Comparison of ENCODE assay signal across 28 cellular contexts in the genomic region with DNA sequence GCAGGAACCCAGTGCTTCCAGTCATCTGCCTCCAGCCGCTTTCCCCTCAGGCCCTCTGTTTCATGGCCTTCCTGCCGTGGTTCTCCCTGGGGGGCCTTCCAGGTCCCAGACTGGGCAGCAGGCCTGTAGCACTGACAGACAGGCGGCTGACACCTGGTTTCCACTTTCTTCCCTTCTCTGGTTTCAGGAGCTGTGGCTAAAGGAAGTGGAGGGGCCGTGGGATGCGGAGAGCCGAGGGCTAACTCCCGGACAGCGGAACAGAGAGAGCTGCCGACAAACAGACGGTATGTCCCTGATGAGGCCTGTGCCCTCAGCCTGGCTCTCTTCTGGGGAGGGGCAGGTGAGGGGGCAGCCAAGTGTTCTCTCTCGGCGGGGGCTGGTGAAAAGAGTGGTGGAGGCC. TPM values are rescaled to one million over a fixed set of nuclear protein-coding genes. Genes with fewer than 3 reads are reported as not detected.
A peak's percentile ranks its signal among the peaks of the same experiment; 100 is the strongest.
DNase-seq lines count a peak whose midpoint lies in the region; ATAC-seq, FAIRE-seq and TF ChIP-seq lines count a peak whose summit lies in the region.
"Had no signal": no experiment of that assay in that cellular context is flagged by ENCODE, and none has a peak within 500 bp of the region (broad histone marks: within the 10 kb centered on the region; RNA-seq: fewer than 3 reads in every experiment).

No MANE protein-coding gene starts in this region.

- H4K91ac ChIP-seq in neuronal stem cell (ENCODE audit: low read depth, low read length, poor library complexity): no peak overlapping the region

- no peak overlapping the region for H2AFZ ChIP-seq in HepG2 (ENCODE audit: low read length)
- no peak overlapping the region for H2AFZ ChIP-seq in neuronal stem cell (ENCODE audit: low read length)

- CTCF ChIA-PET in HepG2 (lab: Yijun Ruan, JAX; ENCODE audit: low intra/inter-chr PET ratio, low total read pairs): interaction anchor here (3.5 kb wide), 1 partner anchor 43 kb away, joined by 53 read pairs; a partner anchor contains a TSS

- H3K27me3 Mint-ChIP-seq in type B pancreatic cell: no peaks in the 10 kb centered on the region
- H3K27me3 Mint-ChIP-seq: B cell had no signal

- ATAC-seq in HepG2 (no peak), right lobe of liver (no peak)
- ATAC-seq: A549, Right ventricle myocardium inferior had no signal

- POLR2A ChIA-PET in HepG2 (lab: Yijun Ruan, JAX): no interaction called here

- no peak for TF ChIP-seq EP300 in HepG2 (IDR thresholded peaks at IDR 0.05; ENCODE audit: low read depth in 2 of 2, low read length in 2 of 2)
- no peak for TF ChIP-seq EP300 in HepG2 (CRISPR knock-in tag; IDR thresholded peaks at IDR 0.05; ENCODE audit: borderline replicate concordance)

- in situ Hi-C loops in HepG2 (cut with HindIII; ENCODE audit: extremely low pct_ligation_motif_present, low pct_unique_long_range_greater_than_20kb): loop anchor here (5.0 kb wide), 1 partner anchor 235 kb away; no protein-coding TSS in a partner anchor

- no peak overlapping the region for H3K4ac ChIP-seq in neuronal stem cell (ENCODE audit: low read length)

- H3K4me2 ChIP-seq in HepG2 (ENCODE audit: low read depth, low read length) (no peak overlapping the region), neuronal stem cell (ENCODE audit: insufficient read depth, low read length, poor library complexity, severe bottlenecking) (no peak overlapping the region)
- H3K4me2 ChIP-seq: A549 had no signal

- H3K36me3 ChIP-seq in HepG2 (replicated peaks in 1 of 2; ENCODE audit: control insufficient read depth in 1 of 2, insufficient read depth in 2 of 2, low read length in 2 of 2) (peaks cover 34 to 49% of the 10 kb centered on the region in 2 experiments), right lobe of liver (peaks cover 0 to 33% (median 9%) of the 10 kb centered on the region in 4 donors), breast epithelium (peaks cover 4% of the 10 kb centered on the region), neuronal stem cell (replicated peaks in 1 of 2; ENCODE audit: control insufficient read depth in 2 of 2, insufficient read depth in 2 of 2, low read length in 2 of 2) (peaks cover 35 to 62% of the 10 kb centered on the region in 2 donors)

- H3K4me3 Mint-ChIP-seq in type B pancreatic cell: no peak overlapping the region
- H3K4me3 Mint-ChIP-seq: B cell, CD14-positive monocyte had no signal

- H2AK5ac ChIP-seq in neuronal stem cell (ENCODE audit: low read depth, low read length): no peak overlapping the region

- H4K20me1 ChIP-seq in HepG2 (ENCODE audit: insufficient read depth, low read length): no peaks in the 10 kb centered on the region

- H3K79me2 ChIP-seq in HepG2 (ENCODE audit: insufficient read depth, low read length): peaks cover 21% of the 10 kb centered on the region

- WGBS in HepG2 (ENCODE audit: low lambda C conversion rate): 97% methylated on average over 12 of the region's 12 CpGs
- WGBS in right lobe of liver (ENCODE audit: insufficient coverage, low coverage, low lambda C conversion rate, missing lambda C conversion rate): 93% methylated on average over 7 of the region's 12 CpGs
- WGBS in neuronal stem cell (ENCODE audit: extremely low coverage in 2 of 2, insufficient read length in 2 of 2, insufficient replicate concordance in 1 of 2), 2 donors: no CpG with 5 or more reads among the region's 12 CpGs

- H4K8ac ChIP-seq in neuronal stem cell (ENCODE audit: low read depth, low read length): no peak overlapping the region

- no peak overlapping the region for H3K23ac ChIP-seq in neuronal stem cell (ENCODE audit: low read depth, low read length, poor library complexity)

- FAIRE-seq in HepG2 (lab: Jason Lieb, UNC): no peak
- FAIRE-seq: A549, D721Med, GM19239, RCC 7860 had no signal

- H3K9me3 ChIP-seq in HepG2 (ENCODE audit: low read length) (no peaks in the 10 kb centered on the region), right lobe of liver (no peaks in the 10 kb centered on the region), breast epithelium (no peaks in the 10 kb centered on the region), neuronal stem cell (replicated peaks in 1 of 2; ENCODE audit: control insufficient read depth in 2 of 2, insufficient read depth in 1 of 2, low read depth in 1 of 2, low read length in 2 of 2) (no peaks in the 10 kb centered on the region)
- H3K9me3 ChIP-seq: A549, SJSA1 had no signal

- H3K27me3 ChIP-seq in HepG2 (ENCODE audit: control insufficient read depth in 1 of 2, insufficient read depth in 2 of 2, low read length in 2 of 2) (no peaks in the 10 kb centered on the region), right lobe of liver (no peaks in the 10 kb centered on the region), breast epithelium (no peaks in the 10 kb centered on the region), neuronal stem cell (ENCODE audit: control insufficient read depth in 3 of 3, insufficient read depth in 3 of 3, low read depth in 1 of 3, low read length in 3 of 3) (no peaks in the 10 kb centered on the region)
- H3K27me3 ChIP-seq: SJSA1 had no signal

- TF ChIP-seq CTCF in HepG2 (CRISPR knock-in tag; IDR thresholded peaks at IDR 0.05) (no peak), right lobe of liver (IDR thresholded peaks at IDR 0.05) (no peak), breast epithelium (IDR thresholded peaks at IDR 0.05) (no peak), type B pancreatic cell (conservative IDR thresholded peaks at IDR 0.05) (no peak)

- peaks cover 18% of the 10 kb centered on the region for H3K4me1 Mint-ChIP-seq in type B pancreatic cell (ENCODE audit: unreplicated experiment)

- no peak for TF ChIP-seq RAD21 in HepG2 (CRISPR knock-in tag; IDR thresholded peaks at IDR 0.05)

- TF ChIP-seq POLR2A in HepG2 (IDR thresholded peaks at IDR 0.05; ENCODE audit: insufficient read depth in 1 of 2, low read depth in 2 of 2, low read length in 2 of 2): no peak
- TF ChIP-seq POLR2A in right lobe of liver (IDR thresholded peaks at IDR 0.05): no peak
- TF ChIP-seq POLR2A in breast epithelium (IDR thresholded peaks at IDR 0.05): no peak

- intact Hi-C loops in HepG2 (cut with micrococcal nuclease; ENCODE audit: unreplicated experiment): loop anchor here (5.0 to 10.0 kb wide), 2 partner anchors 63 to 130 kb away; a partner anchor contains a TSS
- intact Hi-C loops in right lobe of liver (cut with DNase I): no loop called here
- intact Hi-C loops in breast epithelium (cut with DNase I; ENCODE audit: low total_unique reads): no loop called here

- H3K4me3 ChIP-seq in HepG2 (replicated peaks in 1 of 3; ENCODE audit: insufficient read depth in 1 of 3, low read depth in 2 of 3, low read length in 3 of 3) (no peak overlapping the region), right lobe of liver (no peak overlapping the region), breast epithelium (no peak overlapping the region), neuronal stem cell (ENCODE audit: low read length in 2 of 2) (no peak overlapping the region)
- H3K4me3 ChIP-seq: A549, SJSA1 had no signal

- no peak overlapping the region for H2BK120ac ChIP-seq in neuronal stem cell (ENCODE audit: low read depth, low read length)

- no peaks in the 10 kb centered on the region for H3K9me3 Mint-ChIP-seq in type B pancreatic cell
- H3K9me3 Mint-ChIP-seq: CD14-positive monocyte had no signal

- peak overlapping the region; percentile 56 for H3K27ac Mint-ChIP-seq in type B pancreatic cell
- H3K27ac Mint-ChIP-seq: B cell had no signal

- no peak overlapping the region for H2BK15ac ChIP-seq in neuronal stem cell (ENCODE audit: low read length)

- H3K9ac ChIP-seq in HepG2 (ENCODE audit: insufficient read depth, low read depth, low read length) (no peak overlapping the region), neuronal stem cell (ENCODE audit: low read depth, low read length, poor library complexity) (peak overlapping the region; percentile 30)

- DNase-seq in HepG2 (ENCODE audit: low spot score): no peak
- no peak for DNase-seq in right lobe of liver
- no peak for DNase-seq in breast epithelium (ENCODE audit: low spot score in 2 of 2)
- no peak for DNase-seq in neuronal stem cell (ENCODE audit: low spot score)
- DNase-seq in type B pancreatic cell (ENCODE audit: extremely low spot score, unreplicated experiment): no peak
- no peak for DNase-seq in hippocampal formation (lab: John Stamatoyannopoulos, UW)
- DNase-seq in stimulated activated naive CD4-positive, alpha-beta T cell (lab: John Stamatoyannopoulos, UW): no peak
- no peak for DNase-seq in NCI-H345 treated with DMSO at 0.1 percent for 48 hours (lab: John Stamatoyannopoulos, UW; ENCODE audit: unreplicated experiment)
- DNase-seq: DMS53, EL, GF-D8, KG1, MV-4-11, NCI-H1105 treated with DMSO at 0.1 percent for 48 hours, NCI-H2029 treated with DMSO at 0.1 percent for 48 hours, NCI-H2171, NCI-H446, NCI-H526 had no signal

- H3K4me1 ChIP-seq in HepG2 (ENCODE audit: insufficient read depth, low read length) (peaks cover 22% of the 10 kb centered on the region), right lobe of liver (peaks cover 0 to 23% (median 11%) of the 10 kb centered on the region in 4 donors), breast epithelium (peaks cover 0 to 5% of the 10 kb centered on the region in 2 donors), neuronal stem cell (ENCODE audit: control insufficient read depth in 2 of 2, insufficient read depth in 1 of 2, low read depth in 1 of 2, low read length in 2 of 2) (peaks cover 7 to 15% of the 10 kb centered on the region in 2 donors)

- no peak overlapping the region for H3K18ac ChIP-seq in neuronal stem cell (ENCODE audit: low read length)

- H2BK5ac ChIP-seq in neuronal stem cell (ENCODE audit: low read length): no peak overlapping the region

- no peaks in the 10 kb centered on the region for H3K36me3 Mint-ChIP-seq in type B pancreatic cell

- H3K14ac ChIP-seq in neuronal stem cell (ENCODE audit: low read length): no peak overlapping the region

- no TSS peak for BruUV-seq in HepG2 (replicated peaks; lab: Mats Ljungman, UMichigan)

- no peak overlapping the region for H3K27ac ChIP-seq in HepG2 (ENCODE audit: extremely low read length, insufficient read depth, low read length)
- no peak overlapping the region for H3K27ac ChIP-seq in right lobe of liver
- peak overlapping the region; percentile 58 to 68 for H3K27ac ChIP-seq in breast epithelium
- H3K27ac ChIP-seq in neuronal stem cell (replicated peaks; ENCODE audit: low read length): no peak overlapping the region
- H3K27ac ChIP-seq: A549, HL-60, SJSA1 had no signal

- H2BK12ac ChIP-seq in neuronal stem cell (ENCODE audit: low read length): no peak overlapping the region

- H3K79me1 ChIP-seq in neuronal stem cell (ENCODE audit: low read depth, low read length): peaks cover 10% of the 10 kb centered on the region

RNA-seq across cellular contexts. Expression of a gene that starts 12.5 kb away (rescaled TPM):
- 0.11 and 0.17 TPM in 2 replicates for total RNA-seq in HepG2 (2016; rRNA removed; fragmentation: Illumina TruSeq; extraction: Trizol)
- 0.20 TPM in 1 of 2 replicates, not detected in the other for total RNA-seq in HepG2 (2016; cell fraction: cytosol; rRNA removed; fragmentation: Illumina TruSeq; extraction: Trizol; ENCODE audit: low read depth)
- total RNA-seq in HepG2 (2016; cell fraction: insoluble cytoplasmic fraction; rRNA removed; fragmentation: Illumina TruSeq; extraction: Trizol): 0.16 and 0.22 TPM in 2 replicates
- 0.25 and 0.45 TPM in 2 replicates for total RNA-seq in HepG2 (2016; cell fraction: membrane; rRNA removed; fragmentation: Illumina TruSeq; extraction: Trizol)
- 0.28 TPM in 1 of 2 replicates, not detected in the other for total RNA-seq in HepG2 (2016; cell fraction: nucleus; rRNA removed; fragmentation: Illumina TruSeq; extraction: Trizol)
- polyA plus RNA-seq in HepG2 (2011; rRNA removed): 0.08 and 0.12 TPM in 2 replicates
- polyA plus RNA-seq in HepG2 (2011; cell fraction: cytosol; rRNA removed): 0.05 and 0.11 TPM in 2 replicates
- 0.28 and 0.39 TPM in 2 replicates for polyA plus RNA-seq in HepG2 (2011; cell fraction: nucleus; rRNA removed)
- 0.12 and 0.17 TPM in 2 replicates for polyA plus RNA-seq in HepG2 (2012)
- polyA plus RNA-seq in HepG2 (2016; cell fraction: cytosol; fragmentation: Illumina TruSeq; extraction: Trizol; ENCODE audit: low read depth): 0.10 and 0.14 TPM in 2 replicates
- polyA plus RNA-seq in HepG2 (2016; cell fraction: insoluble cytoplasmic fraction; fragmentation: Illumina TruSeq; extraction: Trizol; ENCODE audit: low read depth): 0.19 and 0.41 TPM in 2 replicates
- polyA plus RNA-seq in HepG2 (2016; cell fraction: membrane; fragmentation: Illumina TruSeq; extraction: Trizol; ENCODE audit: low read depth): 0.17 and 0.19 TPM in 2 replicates
- not detected in 2 replicates for polyA plus RNA-seq in HepG2 (2016; cell fraction: nucleus; fragmentation: Illumina TruSeq; extraction: Trizol; ENCODE audit: insufficient read depth, low read depth)
- 0.06 and 0.09 TPM in 2 replicates for polyA minus RNA-seq in HepG2 (2011; rRNA and poly(A)+ RNA removed; ENCODE audit: low replicate concordance)
- not detected in 2 replicates for polyA minus RNA-seq in HepG2 (2011; cell fraction: cytosol; rRNA and poly(A)+ RNA removed)
- 0.50 and 0.77 TPM in 2 replicates for polyA minus RNA-seq in HepG2 (2011; cell fraction: nucleus; rRNA and poly(A)+ RNA removed)
- total RNA-seq in right lobe of liver: under 1 TPM in 5 of 6 experiments, not detected in 1; 0.12 to 0.43 (median 0.26) TPM
- total RNA-seq in breast epithelium: under 1 TPM in 2 of 3 donors, not detected in 1; 0.29 to 0.33 TPM
- 0.92 TPM for polyA plus RNA-seq in neuronal stem cell (2013, experiment 1 of 2)
- 0.98 TPM for polyA plus RNA-seq in neuronal stem cell (2013, experiment 2 of 2)
- total RNA-seq in type B pancreatic cell (ENCODE audit: low replicate concordance): 1.5 and 2.9 TPM in 2 replicates
- total RNA-seq: SJSA1 had no signal
- polyA plus RNA-seq: CD14-positive monocyte had no signal

RNA-seq across cellular contexts. Expression of a gene that starts 19.0 kb away (rescaled TPM):
- 51.2 and 107 TPM in 2 replicates for total RNA-seq in HepG2 (2016; rRNA removed; fragmentation: Illumina TruSeq; extraction: Trizol)
- total RNA-seq in HepG2 (2016; cell fraction: cytosol; rRNA removed; fragmentation: Illumina TruSeq; extraction: Trizol; ENCODE audit: low read depth): 19.3 and 20.8 TPM in 2 replicates
- 52.6 and 108 TPM in 2 replicates for total RNA-seq in HepG2 (2016; cell fraction: insoluble cytoplasmic fraction; rRNA removed; fragmentation: Illumina TruSeq; extraction: Trizol)
- total RNA-seq in HepG2 (2016; cell fraction: membrane; rRNA removed; fragmentation: Illumina TruSeq; extraction: Trizol): 31.6 and 33.9 TPM in 2 replicates
- total RNA-seq in HepG2 (2016; cell fraction: nucleus; rRNA removed; fragmentation: Illumina TruSeq; extraction: Trizol): 73.3 and 83.7 TPM in 2 replicates
- polyA plus RNA-seq in HepG2 (2011; rRNA removed): 206 and 248 TPM in 2 replicates
- polyA plus RNA-seq in HepG2 (2011; cell fraction: cytosol; rRNA removed): 157 and 165 TPM in 2 replicates
- 258 and 264 TPM in 2 replicates for polyA plus RNA-seq in HepG2 (2011; cell fraction: nucleus; rRNA removed)
- 74.4 and 84.6 TPM in 2 replicates for polyA plus RNA-seq in HepG2 (2012)
- polyA plus RNA-seq in HepG2 (2016; cell fraction: cytosol; fragmentation: Illumina TruSeq; extraction: Trizol; ENCODE audit: low read depth): 20.5 and 25.2 TPM in 2 replicates
- 66.6 and 70.3 TPM in 2 replicates for polyA plus RNA-seq in HepG2 (2016; cell fraction: insoluble cytoplasmic fraction; fragmentation: Illumina TruSeq; extraction: Trizol; ENCODE audit: low read depth)
- 36.5 and 37.7 TPM in 2 replicates for polyA plus RNA-seq in HepG2 (2016; cell fraction: membrane; fragmentation: Illumina TruSeq; extraction: Trizol; ENCODE audit: low read depth)
- polyA plus RNA-seq in HepG2 (2016; cell fraction: nucleus; fragmentation: Illumina TruSeq; extraction: Trizol; ENCODE audit: insufficient read depth, low read depth): 171 and 181 TPM in 2 replicates
- 223 and 558 TPM in 2 replicates for polyA minus RNA-seq in HepG2 (2011; rRNA and poly(A)+ RNA removed; ENCODE audit: low replicate concordance)
- 65.6 and 67.3 TPM in 2 replicates for polyA minus RNA-seq in HepG2 (2011; cell fraction: cytosol; rRNA and poly(A)+ RNA removed)
- 65.1 and 74.2 TPM in 2 replicates for polyA minus RNA-seq in HepG2 (2011; cell fraction: nucleus; rRNA and poly(A)+ RNA removed)
- total RNA-seq in right lobe of liver: 10 to 100 TPM; 58.9 to 70.0 (median 62.7) TPM
- total RNA-seq in breast epithelium: 100 to 1,000 TPM in 1 of 3 donors, 10 to 100 TPM in 2; 89.5 to 100 (median 96.2) TPM
- polyA plus RNA-seq in neuronal stem cell (2013, experiment 1 of 2): 77.3 TPM
- 75.2 TPM for polyA plus RNA-seq in neuronal stem cell (2013, experiment 2 of 2)
- 122 and 135 TPM in 2 replicates for total RNA-seq in type B pancreatic cell (ENCODE audit: low replicate concordance)

RNA-seq across cellular contexts. Expression of a gene that starts 19.2 kb away (rescaled TPM):
- total RNA-seq in HepG2 (2016; rRNA removed; fragmentation: Illumina TruSeq; extraction: Trizol) (72.2 and 75.6 TPM in 2 replicates), right lobe of liver (10 to 100 TPM; 12.2 to 17.7 (median 14.1) TPM), breast epithelium (10 to 100 TPM; 18.9 to 38.8 (median 38.7) TPM), type B pancreatic cell (ENCODE audit: low replicate concordance) (57.4 and 60.8 TPM in 2 replicates)
- total RNA-seq in HepG2 (2016; cell fraction: cytosol; rRNA removed; fragmentation: Illumina TruSeq; extraction: Trizol; ENCODE audit: low read depth): 19.4 and 24.1 TPM in 2 replicates
- total RNA-seq in HepG2 (2016; cell fraction: insoluble cytoplasmic fraction; rRNA removed; fragmentation: Illumina TruSeq; extraction: Trizol): 70.2 and 74.8 TPM in 2 replicates
- total RNA-seq in HepG2 (2016; cell fraction: membrane; rRNA removed; fragmentation: Illumina TruSeq; extraction: Trizol): 23.7 and 25.3 TPM in 2 replicates
- total RNA-seq in HepG2 (2016; cell fraction: nucleus; rRNA removed; fragmentation: Illumina TruSeq; extraction: Trizol): 59.4 and 67.1 TPM in 2 replicates
- 55.2 and 62.6 TPM in 2 replicates for polyA plus RNA-seq in HepG2 (2011; rRNA removed)
- polyA plus RNA-seq in HepG2 (2011; cell fraction: cytosol; rRNA removed): 38.9 and 45.7 TPM in 2 replicates
- polyA plus RNA-seq in HepG2 (2011; cell fraction: nucleus; rRNA removed): 96.3 and 102 TPM in 2 replicates
- 50.7 and 62.3 TPM in 2 replicates for polyA plus RNA-seq in HepG2 (2012)
- polyA plus RNA-seq in HepG2 (2016; cell fraction: cytosol; fragmentation: Illumina TruSeq; extraction: Trizol; ENCODE audit: low read depth): 7.2 and 7.7 TPM in 2 replicates
- polyA plus RNA-seq in HepG2 (2016; cell fraction: insoluble cytoplasmic fraction; fragmentation: Illumina TruSeq; extraction: Trizol; ENCODE audit: low read depth): 58.7 and 61.6 TPM in 2 replicates
- 9.7 and 11.7 TPM in 2 replicates for polyA plus RNA-seq in HepG2 (2016; cell fraction: membrane; fragmentation: Illumina TruSeq; extraction: Trizol; ENCODE audit: low read depth)
- 97.9 and 104 TPM in 2 replicates for polyA plus RNA-seq in HepG2 (2016; cell fraction: nucleus; fragmentation: Illumina TruSeq; extraction: Trizol; ENCODE audit: insufficient read depth, low read depth)
- polyA minus RNA-seq in HepG2 (2011; rRNA and poly(A)+ RNA removed; ENCODE audit: low replicate concordance): 40.9 and 99.4 TPM in 2 replicates
- polyA minus RNA-seq in HepG2 (2011; cell fraction: cytosol; rRNA and poly(A)+ RNA removed): 17.0 and 20.2 TPM in 2 replicates
- 41.5 and 42.6 TPM in 2 replicates for polyA minus RNA-seq in HepG2 (2011; cell fraction: nucleus; rRNA and poly(A)+ RNA removed)
- polyA plus RNA-seq in neuronal stem cell (2013, experiment 1 of 2): 23.4 TPM
- 22.0 TPM for polyA plus RNA-seq in neuronal stem cell (2013, experiment 2 of 2)

RNA-seq across cellular contexts. Expression of a gene that starts 20.3 kb away (rescaled TPM):
- 10.2 and 15.7 TPM in 2 replicates for total RNA-seq in HepG2 (2016; rRNA removed; fragmentation: Illumina TruSeq; extraction: Trizol)
- total RNA-seq in HepG2 (2016; cell fraction: cytosol; rRNA removed; fragmentation: Illumina TruSeq; extraction: Trizol; ENCODE audit: low read depth): 6.4 and 7.2 TPM in 2 replicates
- total RNA-seq in HepG2 (2016; cell fraction: insoluble cytoplasmic fraction; rRNA removed; fragmentation: Illumina TruSeq; extraction: Trizol): 12.5 and 16.8 TPM in 2 replicates
- 7.9 and 8.5 TPM in 2 replicates for total RNA-seq in HepG2 (2016; cell fraction: membrane; rRNA removed; fragmentation: Illumina TruSeq; extraction: Trizol)
- total RNA-seq in HepG2 (2016; cell fraction: nucleus; rRNA removed; fragmentation: Illumina TruSeq; extraction: Trizol): 22.6 and 23.5 TPM in 2 replicates
- 41.6 and 48.3 TPM in 2 replicates for polyA plus RNA-seq in HepG2 (2011; rRNA removed)
- 19.2 and 22.0 TPM in 2 replicates for polyA plus RNA-seq in HepG2 (2011; cell fraction: cytosol; rRNA removed)
- 220 TPM in 2 replicates for polyA plus RNA-seq in HepG2 (2011; cell fraction: nucleus; rRNA removed)
- polyA plus RNA-seq in HepG2 (2012): 27.3 and 28.6 TPM in 2 replicates
- polyA plus RNA-seq in HepG2 (2016; cell fraction: cytosol; fragmentation: Illumina TruSeq; extraction: Trizol; ENCODE audit: low read depth): 2.1 and 2.3 TPM in 2 replicates
- polyA plus RNA-seq in HepG2 (2016; cell fraction: insoluble cytoplasmic fraction; fragmentation: Illumina TruSeq; extraction: Trizol; ENCODE audit: low read depth): 13.6 and 18.5 TPM in 2 replicates
- 6.4 and 6.8 TPM in 2 replicates for polyA plus RNA-seq in HepG2 (2016; cell fraction: membrane; fragmentation: Illumina TruSeq; extraction: Trizol; ENCODE audit: low read depth)
- 89.6 and 90.5 TPM in 2 replicates for polyA plus RNA-seq in HepG2 (2016; cell fraction: nucleus; fragmentation: Illumina TruSeq; extraction: Trizol; ENCODE audit: insufficient read depth, low read depth)
- polyA minus RNA-seq in HepG2 (2011; rRNA and poly(A)+ RNA removed; ENCODE audit: low replicate concordance): 17.3 and 27.1 TPM in 2 replicates
- 9.3 and 9.7 TPM in 2 replicates for polyA minus RNA-seq in HepG2 (2011; cell fraction: cytosol; rRNA and poly(A)+ RNA removed)
- 38.8 and 46.0 TPM in 2 replicates for polyA minus RNA-seq in HepG2 (2011; cell fraction: nucleus; rRNA and poly(A)+ RNA removed)
- 10 to 100 TPM in 5 of 6 experiments, 1 to 10 TPM in 1; 9.2 to 16.0 (median 12.9) TPM for total RNA-seq in right lobe of liver
- total RNA-seq in breast epithelium: 10 to 100 TPM; 18.6 to 21.8 (median 21.3) TPM
- polyA plus RNA-seq in neuronal stem cell (2013, experiment 1 of 2): 30.3 TPM
- polyA plus RNA-seq in neuronal stem cell (2013, experiment 2 of 2): 28.9 TPM
- total RNA-seq in type B pancreatic cell (ENCODE audit: low replicate concordance): 34.7 and 44.5 TPM in 2 replicates

RNA-seq across cellular contexts. Expression of a gene that starts 42.3 kb away (rescaled TPM):
- total RNA-seq in HepG2 (2016; rRNA removed; fragmentation: Illumina TruSeq; extraction: Trizol) (0.74 and 1.2 TPM in 2 replicates), right lobe of liver (under 1 TPM in 1 of 6 experiments, not detected in 5; 0.13 TPM), breast epithelium (1 to 10 TPM in 2 of 3 donors, not detected in 1; 3.6 to 8.9 TPM), type B pancreatic cell (ENCODE audit: low replicate concordance) (3.3 and 3.4 TPM in 2 replicates)
- total RNA-seq in HepG2 (2016; cell fraction: cytosol; rRNA removed; fragmentation: Illumina TruSeq; extraction: Trizol; ENCODE audit: low read depth): 0.62 and 0.81 TPM in 2 replicates
- total RNA-seq in HepG2 (2016; cell fraction: insoluble cytoplasmic fraction; rRNA removed; fragmentation: Illumina TruSeq; extraction: Trizol): 1.1 and 1.4 TPM in 2 replicates
- total RNA-seq in HepG2 (2016; cell fraction: membrane; rRNA removed; fragmentation: Illumina TruSeq; extraction: Trizol): 0.71 and 1.7 TPM in 2 replicates
- 0.81 TPM in 2 replicates for total RNA-seq in HepG2 (2016; cell fraction: nucleus; rRNA removed; fragmentation: Illumina TruSeq; extraction: Trizol)
- polyA plus RNA-seq in HepG2 (2011; rRNA removed): 3.8 and 5.9 TPM in 2 replicates
- 5.4 and 6.3 TPM in 2 replicates for polyA plus RNA-seq in HepG2 (2011; cell fraction: cytosol; rRNA removed)
- 5.7 and 8.0 TPM in 2 replicates for polyA plus RNA-seq in HepG2 (2011; cell fraction: nucleus; rRNA removed)
- 3.9 and 4.0 TPM in 2 replicates for polyA plus RNA-seq in HepG2 (2012)
- polyA plus RNA-seq in HepG2 (2016; cell fraction: cytosol; fragmentation: Illumina TruSeq; extraction: Trizol; ENCODE audit: low read depth): 1.2 TPM in 2 replicates
- 0.61 and 0.65 TPM in 2 replicates for polyA plus RNA-seq in HepG2 (2016; cell fraction: insoluble cytoplasmic fraction; fragmentation: Illumina TruSeq; extraction: Trizol; ENCODE audit: low read depth)
- polyA plus RNA-seq in HepG2 (2016; cell fraction: membrane; fragmentation: Illumina TruSeq; extraction: Trizol; ENCODE audit: low read depth): 1.1 and 2.0 TPM in 2 replicates
- 1.5 and 2.0 TPM in 2 replicates for polyA plus RNA-seq in HepG2 (2016; cell fraction: nucleus; fragmentation: Illumina TruSeq; extraction: Trizol; ENCODE audit: insufficient read depth, low read depth)
- polyA minus RNA-seq in HepG2 (2011; rRNA and poly(A)+ RNA removed; ENCODE audit: low replicate concordance): 2.9 and 10.0 TPM in 2 replicates
- polyA minus RNA-seq in HepG2 (2011; cell fraction: cytosol; rRNA and poly(A)+ RNA removed): 2.9 and 3.3 TPM in 2 replicates
- polyA minus RNA-seq in HepG2 (2011; cell fraction: nucleus; rRNA and poly(A)+ RNA removed): 1.7 TPM in 2 replicates
- polyA plus RNA-seq in neuronal stem cell (2013, experiment 1 of 2): 1.5 TPM
- 1.8 TPM for polyA plus RNA-seq in neuronal stem cell (2013, experiment 2 of 2)
- total RNA-seq: B cell, OCI-LY7 had no signal
- polyA plus RNA-seq: CD14-positive monocyte had no signal

Comparison
In these comparisons a context has a peak if more than half of its experiments do, and no peak if none do; other contexts are left out.
1. H3K27ac ChIP-seq: peak in breast epithelium (2 of 2); none in HepG2 (single experiment), right lobe of liver (0 of 3) and neuronal stem cell (single experiment).